ENCODE assay signal across 27 cellular contexts in genomic region chr4:81826817-81827424, GRCh38.
"Had no signal": no experiment of that assay in that cellular context is flagged by ENCODE, and none has a peak within 500 bp of the region (broad histone marks: within the 10 kb centered on the region; RNA-seq: fewer than 3 reads in every experiment).

No MANE protein-coding gene starts in this region.

- H3K36me3 Mint-ChIP-seq: mesothelial cell of epicardium; naive B cell; stimulated activated memory B cell treated with anti-CD40 and anti-IgM and Interleukin-4, amounts not matched to agents 10 μg/mL and 1 μg/mL and 100 μg/mL, for 72 hours had no signal

- H3K4me3 Mint-ChIP-seq: endodermal cell; mesothelial cell of epicardium; naive B cell; nephron progenitor cell; stimulated activated memory B cell treated with anti-CD40 and anti-IgM and Interleukin-4, amounts not matched to agents 10 μg/mL and 1 μg/mL and 100 μg/mL, for 72 hours had no signal

- H3K9me3 ChIP-seq: esophagus muscularis mucosa, gastroesophageal sphincter, heart left ventricle, left lung, mucosa of descending colon, prostate gland, right atrium auricular region, spleen, suprapubic skin, transverse colon, upper lobe of right lung, uterus had no signal

- H3K4me3 ChIP-seq: dorsolateral prefrontal cortex, esophagus muscularis mucosa, gastroesophageal sphincter, heart left ventricle, left lung, mucosa of descending colon, prostate gland, right atrium auricular region, skin epidermis, spleen, suprapubic skin, transverse colon, upper lobe of right lung, uterus had no signal

- H3K27ac Mint-ChIP-seq: endodermal cell; mesothelial cell of epicardium; nephron progenitor cell; stimulated activated memory B cell treated with anti-CD40 and anti-IgM and Interleukin-4, amounts not matched to agents 10 μg/mL and 1 μg/mL and 100 μg/mL, for 72 hours had no signal

- H3K4me1 Mint-ChIP-seq: endodermal cell, mesothelial cell of epicardium, naive B cell, nephron progenitor cell had no signal

- H3K27me3 ChIP-seq: dorsolateral prefrontal cortex, esophagus muscularis mucosa, foreskin keratinocyte, gastroesophageal sphincter, heart left ventricle, left lung, right atrium auricular region, spleen, suprapubic skin, transverse colon, upper lobe of right lung, uterus had no signal

- H3K4me1 ChIP-seq: esophagus muscularis mucosa, foreskin keratinocyte, gastroesophageal sphincter, left lung, prostate gland, right atrium auricular region, spleen, suprapubic skin, transverse colon, upper lobe of right lung, uterus had no signal

- ATAC-seq: foreskin keratinocyte, gastroesophageal sphincter, heart left ventricle, left cardiac atrium, left lung, mucosa of descending colon, upper lobe of right lung had no signal

- H3K36me3 ChIP-seq: esophagus muscularis mucosa, gastroesophageal sphincter, heart left ventricle, left lung, prostate gland, right atrium auricular region, spleen, suprapubic skin, transverse colon, upper lobe of right lung, uterus had no signal

- DNase-seq: dorsolateral prefrontal cortex; effector CD8-positive, alpha-beta T cell; endodermal cell; foreskin keratinocyte; heart left ventricle; hippocampal formation; left cardiac atrium; left lung; mesenchymal stem cell; mucosa of descending colon; naive B cell; nephron progenitor cell; nucleus accumbens; spleen; stimulated activated CD4-positive, alpha-beta T cell treated with anti-CD3 and anti-CD28 coated beads, Interleukin-4, amount 100 ng/mL, for 4 hours; transverse colon; upper lobe of right lung; uterus had no signal

- H3K27ac ChIP-seq: dorsolateral prefrontal cortex, epithelial cell of prostate, esophagus muscularis mucosa, foreskin keratinocyte, gastroesophageal sphincter, heart left ventricle, left lung, prostate gland, right atrium auricular region, skin epidermis, spleen, suprapubic skin, transverse colon, upper lobe of right lung, uterus had no signal

- H3K9me3 Mint-ChIP-seq: endodermal cell; mesothelial cell of epicardium; naive B cell; nephron progenitor cell; stimulated activated memory B cell treated with anti-CD40 and anti-IgM and Interleukin-4, amounts not matched to agents 10 μg/mL and 1 μg/mL and 100 μg/mL, for 72 hours had no signal
